Comparison of ENCODE assay signal across 18 cellular contexts in the genomic region with DNA sequence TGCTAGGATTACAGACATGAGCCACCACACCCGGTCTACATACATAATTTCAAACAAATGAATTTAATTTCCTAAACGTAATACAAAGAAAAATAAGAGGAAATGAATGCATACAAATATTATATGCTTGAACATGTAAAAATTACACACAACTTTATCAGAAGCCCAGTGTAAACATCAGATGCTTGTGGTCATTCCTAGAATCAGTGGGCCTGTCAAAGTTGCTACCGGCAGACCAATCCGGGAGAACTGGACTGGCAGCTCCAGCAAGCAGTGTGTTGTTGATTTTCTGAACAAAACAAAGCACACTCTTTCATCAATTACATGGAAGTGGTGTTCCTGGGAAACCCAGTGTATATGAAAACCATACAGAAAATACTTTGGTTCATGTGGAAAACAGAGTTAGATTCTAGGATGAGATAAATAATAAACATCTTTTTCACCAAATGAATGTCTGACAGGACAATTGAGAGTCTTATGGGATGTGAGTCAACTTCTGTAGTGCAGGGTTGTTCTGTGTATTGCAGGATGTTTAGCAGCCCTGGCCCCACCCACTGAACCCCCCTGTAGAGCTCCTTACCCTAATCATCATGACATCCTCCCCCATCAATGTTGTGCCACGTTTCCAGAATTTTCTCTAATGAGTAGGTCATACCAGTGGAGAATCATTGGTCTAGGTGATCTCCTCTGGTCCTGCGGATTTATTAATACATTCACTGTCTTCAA. TPM values are rescaled to one million over a fixed set of nuclear protein-coding genes. Genes with fewer than 3 reads are reported as not detected.
DNase-seq lines count a peak whose midpoint lies in the region; ATAC-seq and TF ChIP-seq lines count a peak whose summit lies in the region.
"Had no signal": no experiment of that assay in that cellular context is flagged by ENCODE, and none has a peak within 500 bp of the region (broad histone marks: within the 10 kb centered on the region; RNA-seq: fewer than 3 reads in every experiment).

No MANE protein-coding gene starts in this region.

- peak; percentile 84 for DNase-seq in NCI-H748 treated with DMSO at 0.1 percent for 48 hours (lab: John Stamatoyannopoulos, UW)
- DNase-seq in dermis blood vessel endothelial cell: peak; percentile 43
- DNase-seq in lower lobe of right lung: no peak
- DNase-seq in NCI-H526 treated with DMSO at 0.1 percent for 48 hours (lab: John Stamatoyannopoulos, UW): no peak
- DNase-seq in foreskin melanocyte: no peak
- DNase-seq in right cardiac atrium: no peak
- DNase-seq: activated CD4-positive, alpha-beta T cell treated with anti-CD3 and anti-CD28 coated beads for 36 hours; activated naive CD8-positive, alpha-beta T cell treated with anti-CD3 and anti-CD28 coated beads, Interleukin-2, amount 50 U/mL, for 24 hours; C1 segment of cervical spinal cord; DMS79; kidney glomerular epithelial cell; NCI-H1694; stimulated activated CD4-positive, alpha-beta T cell treated with anti-CD3 and anti-CD28 coated beads, Interleukin-12 subunit alpha, Interleukin-12 subunit beta, amount 100 ng/mL, for 4 hours; testis had no signal

- ATAC-seq in lower lobe of right lung: peak; percentile 47 to 59
- ATAC-seq in GM21390 (IDR thresholded peaks at IDR 0.05; ENCODE audit: unreplicated experiment): no peak
- ATAC-seq in right cardiac atrium: no peak
- ATAC-seq: activated CD4-positive, alpha-beta T cell treated with anti-CD3 and anti-CD28 coated beads for 36 hours; activated naive CD8-positive, alpha-beta T cell treated with anti-CD3 and anti-CD28 coated beads, Interleukin-2, amount 50 U/mL, for 24 hours had no signal

- H3K4me1 ChIP-seq in lower lobe of right lung: no peaks in the 10 kb centered on the region
- no peaks in the 10 kb centered on the region for H3K4me1 ChIP-seq in right cardiac atrium (ENCODE audit: control insufficient read depth, insufficient read depth, low read length)
- H3K4me1 ChIP-seq: testis had no signal

- WGBS in right cardiac atrium: 79% methylated on average over 6 of the region's 6 CpGs

- H3K27ac ChIP-seq in C4-2B (peak overlapping the region; percentile 57), lower lobe of right lung (no peak overlapping the region), right cardiac atrium (ENCODE audit: low read length) (no peak overlapping the region)
- H3K27ac ChIP-seq: cardiac muscle cell, SK-N-MC, testis had no signal

- TF ChIP-seq CTCF in C4-2B (conservative IDR thresholded peaks at IDR 0.05) (no peak), lower lobe of right lung (IDR thresholded peaks at IDR 0.05) (no peak)

- no peak overlapping the region for H3K4me3 ChIP-seq in lower lobe of right lung
- no peak overlapping the region for H3K4me3 ChIP-seq in right cardiac atrium (ENCODE audit: low read length)
- H3K4me3 ChIP-seq: cardiac muscle cell, SK-N-MC, testis had no signal

- intact Hi-C loops in lower lobe of right lung (cut with DNase I): no loop called here
- intact Hi-C loops in right cardiac atrium (cut with DNase I): no loop called here

- H3K9me3 ChIP-seq in lower lobe of right lung: no peaks in the 10 kb centered on the region
- no peaks in the 10 kb centered on the region for H3K9me3 ChIP-seq in right cardiac atrium (ENCODE audit: control insufficient read depth, low read length)
- H3K9me3 ChIP-seq: testis had no signal

- H3K27me3 ChIP-seq in lower lobe of right lung (ENCODE audit: low read depth) (no peaks in the 10 kb centered on the region), right cardiac atrium (ENCODE audit: control insufficient read depth, insufficient read depth) (no peaks in the 10 kb centered on the region)
- H3K27me3 ChIP-seq: cardiac muscle cell, testis had no signal

- H3K36me3 ChIP-seq in lower lobe of right lung: no peaks in the 10 kb centered on the region
- H3K36me3 ChIP-seq: cardiac muscle cell had no signal

RNA-seq across cellular contexts. Expression of a gene that starts 33.8 kb away (rescaled TPM):
- total RNA-seq in dermis blood vessel endothelial cell (0.42 TPM in 1 of 2 replicates, not detected in the other), lower lobe of right lung (110 TPM), right cardiac atrium (1 to 10 TPM in 1 of 4 donors, under 1 TPM in 3; 0.31 to 1.1 (median 0.81) TPM)
- 0.43 TPM for polyA plus RNA-seq in right cardiac atrium
- total RNA-seq: cardiac muscle cell had no signal

RNA-seq across cellular contexts. Expression of a gene that starts 51.7 kb away (rescaled TPM):
- total RNA-seq in dermis blood vessel endothelial cell: 430 and 574 TPM in 2 replicates
- 365 TPM for total RNA-seq in lower lobe of right lung
- total RNA-seq in right cardiac atrium: 100 to 1,000 TPM in 2 of 4 donors, 10 to 100 TPM in 2; 72.8 to 118 (median 97.9) TPM
- 43.8 TPM for polyA plus RNA-seq in right cardiac atrium

Comparison
In these comparisons a context has a peak if more than half of its experiments do, and no peak if none do; other contexts are left out.
1. DNase-seq: peak in NCI-H748 treated with DMSO at 0.1 percent for 48 hours (single experiment) and dermis blood vessel endothelial cell (single experiment); none in lower lobe of right lung (single experiment), NCI-H526 treated with DMSO at 0.1 percent for 48 hours (single experiment), foreskin melanocyte (single experiment) and right cardiac atrium (0 of 3).
2. ATAC-seq: peak in lower lobe of right lung (2 of 2); none in GM21390 (single experiment) and right cardiac atrium (0 of 2).
3. RNA of a gene that starts 33.8 kb away (total RNA-seq): 110 TPM in lower lobe of right lung (single experiment); 0.31 to 1.1 TPM in right cardiac atrium and 0.42 TPM in dermis blood vessel endothelial cell; every median in the first group is over 10 times any median in the second.